15 cellular contexts compared by ENCODE assay signal in the genomic region with DNA sequence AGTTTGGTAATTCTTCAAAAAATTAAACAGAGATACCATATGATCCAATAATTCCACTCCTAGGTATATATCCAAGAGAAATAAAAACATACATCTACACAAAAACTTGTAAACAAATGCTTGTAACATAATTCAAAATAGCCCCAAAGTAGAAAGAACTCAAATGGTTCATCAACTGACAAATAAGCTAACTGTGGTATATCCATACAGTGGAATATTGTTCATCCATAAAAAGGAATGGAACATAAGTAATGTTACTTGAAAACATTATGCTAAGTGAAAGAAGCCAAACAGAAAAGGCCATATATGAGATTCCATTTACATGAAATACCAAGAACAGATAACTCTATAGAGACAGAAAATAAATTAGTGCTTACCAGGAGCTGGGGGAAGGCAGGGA.
"Had no signal": no experiment of that assay in that cellular context is flagged by ENCODE, and none has a peak within 500 bp of the region (broad histone marks: within the 10 kb centered on the region; RNA-seq: fewer than 3 reads in every experiment).

No MANE protein-coding gene starts in this region.

- H3K27me3 Mint-ChIP-seq: memory B cell; naive thymus-derived CD8-positive, alpha-beta T cell had no signal

- H3K9me3 Mint-ChIP-seq: memory B cell; naive thymus-derived CD8-positive, alpha-beta T cell; stimulated activated effector memory CD8-positive, alpha-beta T cell treated with anti-CD3 and anti-CD28 coated beads, Interleukin-12 subunit alpha, Interleukin-12 subunit beta, amount 100 ng/mL, for 72 hours; T-helper 1 cell treated with Interleukin-12 subunit alpha and Interleukin-12 subunit beta and Interleukin-4 antibody, amounts not matched to agents 30 μg/mL and 1 μg/mL, for 36 hours had no signal

- H3K27me3 ChIP-seq: ascending aorta, tibial artery had no signal

- FAIRE-seq: endometrium, urothelium cell line had no signal

- H3K9me3 ChIP-seq: ascending aorta, tibial artery had no signal

- H3K27ac ChIP-seq: ascending aorta, tibial artery, WERI-Rb-1 had no signal

- H3K4me1 ChIP-seq: ascending aorta, tibial artery had no signal

- H3K4me3 ChIP-seq: ascending aorta, tibial artery had no signal

- DNase-seq: activated CD8-positive, alpha-beta memory T cell treated with anti-CD3 and anti-CD28 coated beads for 24 hours; kidney glomerular epithelial cell; left ventricle myocardium superior; naive thymus-derived CD8-positive, alpha-beta T cell; posterior cingulate gyrus; retina; tibial artery; WERI-Rb-1 had no signal

- H3K4me3 Mint-ChIP-seq: memory B cell; naive thymus-derived CD8-positive, alpha-beta T cell; stimulated activated effector memory CD8-positive, alpha-beta T cell treated with anti-CD3 and anti-CD28 coated beads, Interleukin-12 subunit alpha, Interleukin-12 subunit beta, amount 100 ng/mL, for 72 hours; T-helper 1 cell treated with Interleukin-12 subunit alpha and Interleukin-12 subunit beta and Interleukin-4 antibody, amounts not matched to agents 30 μg/mL and 1 μg/mL, for 36 hours had no signal

- ATAC-seq: esophagus mucosa; left ventricle myocardium superior; naive thymus-derived CD8-positive, alpha-beta T cell had no signal
